ENCODE assay signal across 7 cellular contexts in genomic region chr19:663682-664117, GRCh38. TPM values are rescaled to one million over a fixed set of nuclear protein-coding genes. Genes with fewer than 3 reads are reported as not detected.
DNase-seq lines count a peak whose midpoint lies in the region; ATAC-seq and TF ChIP-seq lines count a peak whose summit lies in the region.
"Had no signal": no experiment of that assay in that cellular context is flagged by ENCODE, and none has a peak within 500 bp of the region (broad histone marks: within the 10 kb centered on the region; RNA-seq: fewer than 3 reads in every experiment).

No MANE protein-coding gene starts in this region.

- 73% methylated on average over 18 of the region's 18 CpGs for WGBS in smooth muscle cell (ENCODE audit: low lambda C conversion rate)

- H3K79me2 ChIP-seq in smooth muscle cell (ENCODE audit: low read depth) = peaks cover 46% of the 10 kb centered on the region

- H3K4me2 ChIP-seq in smooth muscle cell = peak overlapping the region; percentile 94

- peaks cover 31% of the 10 kb centered on the region for H3K4me1 ChIP-seq in NT2/D1 (ENCODE audit: insufficient read depth, insufficient read length)
- peaks cover 15% of the 10 kb centered on the region for H3K4me1 ChIP-seq in smooth muscle cell (ENCODE audit: low read depth)

- peaks cover 8% of the 10 kb centered on the region for H3F3A ChIP-seq in smooth muscle cell (ENCODE audit: low read depth)

- H3K4me3 ChIP-seq in NT2/D1 (ENCODE audit: insufficient read length, low read depth) (peak overlapping the region; percentile 59), epithelial cell of esophagus (ENCODE audit: low read length) (peak overlapping the region; percentile 52), smooth muscle cell (peak overlapping the region; percentile 91)

- H3K36me3 ChIP-seq in NT2/D1 (ENCODE audit: insufficient read depth, insufficient read length, low read length) = peaks cover 34% of the 10 kb centered on the region
- H3K36me3 ChIP-seq in smooth muscle cell (ENCODE audit: low read depth) = no peaks in the 10 kb centered on the region

- H4K20me1 ChIP-seq in smooth muscle cell (ENCODE audit: low read depth) = peaks cover 39% of the 10 kb centered on the region

- H3K9ac ChIP-seq in NT2/D1 (ENCODE audit: insufficient read length, low read depth) (peak overlapping the region; percentile 82), smooth muscle cell (ENCODE audit: low read depth) (peak overlapping the region; percentile 54)

- H3K9me3 ChIP-seq in NT2/D1 (ENCODE audit: insufficient read depth, low read length) (peaks cover 14% of the 10 kb centered on the region; the same call in 1 of the 2 replicates), smooth muscle cell (replicated peaks; ENCODE audit: low read depth) (no peaks in the 10 kb centered on the region)

- TF ChIP-seq CTCF in epithelial cell of esophagus (IDR thresholded peaks at IDR 0.05; ENCODE audit: insufficient read depth, low read depth, low read length, missing control alignments) (no peak), smooth muscle cell (IDR thresholded peaks at IDR 0.05; ENCODE audit: borderline replicate concordance, insufficient read depth, poor library complexity, severe bottlenecking) (no peak)

- DNase-seq in NT2/D1 (ENCODE audit: low read depth, low spot score) = no peak
- DNase-seq in epithelial cell of esophagus (ENCODE audit: low read depth) = no peak
- no peak for DNase-seq in smooth muscle cell (lab: John Stamatoyannopoulos, UW; ENCODE audit: unreplicated experiment)
- DNase-seq in kidney tubule cell (ENCODE audit: low spot score) = no peak

- H3K27me3 ChIP-seq in NT2/D1 (ENCODE audit: insufficient read depth, insufficient read length) (peaks cover 2% of the 10 kb centered on the region), smooth muscle cell (ENCODE audit: low read depth) (no peaks in the 10 kb centered on the region)

- H3K27ac ChIP-seq in smooth muscle cell (ENCODE audit: low read depth) = peak overlapping the region; percentile 77

- peak overlapping the region; percentile 89 for H2AFZ ChIP-seq in smooth muscle cell (ENCODE audit: low read depth)

- ATAC-seq in HG02588 (IDR thresholded peaks at IDR 0.05; ENCODE audit: unreplicated experiment) (no peak), esophagus mucosa (no peak)

RNA-seq across cellular contexts. Expression of gene RNF126, which starts 0.7 kb away (rescaled TPM):
- total RNA-seq in smooth muscle cell = 19.8 and 24.6 TPM in 2 replicates
- polyA plus RNA-seq in smooth muscle cell = 55.7 and 60.4 TPM in 2 replicates
- 53.0 TPM for total RNA-seq in esophagus mucosa

RNA-seq across cellular contexts. Expression of gene FSTL3, which starts 12.5 kb away (rescaled TPM):
- 117 and 132 TPM in 2 replicates for total RNA-seq in smooth muscle cell
- polyA plus RNA-seq in smooth muscle cell = 153 and 172 TPM in 2 replicates
- total RNA-seq in esophagus mucosa = 3.3 TPM

RNA-seq across cellular contexts. Expression of gene FGF22, which starts 24.0 kb away (rescaled TPM):
- total RNA-seq in smooth muscle cell (not detected in 2 replicates), esophagus mucosa (0.12 TPM)
- 0.18 TPM in 2 replicates for polyA plus RNA-seq in smooth muscle cell
- total RNA-seq: NCI-H460 had no signal

RNA-seq across cellular contexts. Expression of gene POLRMT, which starts 30.4 kb away (rescaled TPM):
- 15.2 and 23.8 TPM in 2 replicates for total RNA-seq in smooth muscle cell
- polyA plus RNA-seq in smooth muscle cell = 65.3 and 74.2 TPM in 2 replicates
- 24.5 TPM for total RNA-seq in esophagus mucosa

RNA-seq across cellular contexts. Expression of gene PRSS57, which starts 31.6 kb away (rescaled TPM):
- not detected in 2 replicates for total RNA-seq in smooth muscle cell
- polyA plus RNA-seq in smooth muscle cell = not detected in 2 replicates
- not detected for total RNA-seq in esophagus mucosa
- total RNA-seq: NCI-H460 had no signal

Comparison
In these comparisons a context has a peak if more than half of its experiments do, and no peak if none do; other contexts are left out.
1. RNA of gene FSTL3, which starts 12.5 kb away (total RNA-seq): 117 to 132 TPM in smooth muscle cell; 3.3 TPM in esophagus mucosa (single experiment); every median in the first group is over 10 times any median in the second.
2. Peak in every context shown above with its lines, with median percentiles within 50 percentile points of each other: H3K4me3 ChIP-seq.